In genomic region chr2:54638774-54639187, GRCh38 we compare ENCODE assay signal across 10 cellular contexts.
DNase-seq lines count a peak whose midpoint lies in the region; ATAC-seq and TF ChIP-seq lines count a peak whose summit lies in the region.
"Had no signal": no experiment of that assay in that cellular context is flagged by ENCODE, and none has a peak within 500 bp of the region (broad histone marks: within the 10 kb centered on the region; RNA-seq: fewer than 3 reads in every experiment).

No MANE protein-coding gene starts in this region.

- H3K27me3 ChIP-seq in BLaER1 (no peaks in the 10 kb centered on the region), neural cell (ENCODE audit: insufficient read depth, low read depth, low read length) (no peaks in the 10 kb centered on the region), brain microvascular endothelial cell (replicated peaks) (no peaks in the 10 kb centered on the region)

- no peak overlapping the region for H2AFZ ChIP-seq in neural cell (ENCODE audit: low read depth, low read length)

- H3K9me2 ChIP-seq in neural cell (ENCODE audit: insufficient read depth, low read length), result no peaks in the 10 kb centered on the region

- no peaks in the 10 kb centered on the region for H3F3A ChIP-seq in neural cell (ENCODE audit: insufficient read depth, low read length, poor library complexity, severe bottlenecking)

- DNase-seq in cardiac fibroblast (ENCODE audit: low read depth in 2 of 2) (peak; percentile 38 to 78), brain microvascular endothelial cell (no peak), NOMO-1 (lab: John Stamatoyannopoulos, UW; ENCODE audit: unreplicated experiment in 2 of 2) (no peak)
- DNase-seq: NCI-H1694 treated with DMSO at 0.1 percent for 48 hours had no signal

- peak; percentile 17 for TF ChIP-seq RAD21 in neural cell (conservative IDR thresholded peaks at IDR 0.05)

- peak overlapping the region in 2 of 3 donors; percentile 39 to 50 for H3K27ac Mint-ChIP-seq in IgD-negative memory B cell
- H3K27ac Mint-ChIP-seq: stimulated activated naive CD8-positive, alpha-beta T cell treated with anti-CD3 and anti-CD28 coated beads, Interleukin-15, Interleukin-2, amounts not matched to agents 100 ng/mL and 50 ng/mL, for 24 hours had no signal

- TF ChIP-seq EP300 in neural cell (conservative IDR thresholded peaks at IDR 0.05; ENCODE audit: poor library complexity, severe bottlenecking), result peak; percentile 75

- no peak overlapping the region for H3K4me3 Mint-ChIP-seq in IgD-negative memory B cell
- H3K4me3 Mint-ChIP-seq: stimulated activated naive CD8-positive, alpha-beta T cell treated with anti-CD3 and anti-CD28 coated beads, Interleukin-15, Interleukin-2, amounts not matched to agents 100 ng/mL and 50 ng/mL, for 24 hours had no signal

- H3K27ac ChIP-seq in BLaER1, result 0 out of 2 replicates have a peak overlapping the region, but pooled peaks have one; percentile 1
- H3K27ac ChIP-seq in neural cell (ENCODE audit: low read length), result peak overlapping the region; percentile 5
- no peak overlapping the region for H3K27ac ChIP-seq in brain microvascular endothelial cell

- no peak overlapping the region for H3K9ac ChIP-seq in BLaER1
- no peak overlapping the region for H3K9ac ChIP-seq in neural cell (ENCODE audit: low read length)

- H3K4me1 ChIP-seq in BLaER1, result peaks cover 54% of the 10 kb centered on the region

- no peaks in the 10 kb centered on the region for H3K9me3 Mint-ChIP-seq in IgD-negative memory B cell
- H3K9me3 Mint-ChIP-seq: stimulated activated naive CD8-positive, alpha-beta T cell treated with anti-CD3 and anti-CD28 coated beads, Interleukin-15, Interleukin-2, amounts not matched to agents 100 ng/mL and 50 ng/mL, for 24 hours had no signal

- H3K79me2 ChIP-seq in neural cell (replicated peaks; ENCODE audit: insufficient read depth, low read length), result no peaks in the 10 kb centered on the region

- H3K9me3 ChIP-seq in BLaER1, result no peaks in the 10 kb centered on the region
- no peaks in the 10 kb centered on the region for H3K9me3 ChIP-seq in neural cell (ENCODE audit: low read length)

- H4K20me1 ChIP-seq in BLaER1 (peaks cover 74% of the 10 kb centered on the region), neural cell (ENCODE audit: insufficient read depth) (peaks cover 4% of the 10 kb centered on the region)

- H3K4me1 Mint-ChIP-seq in IgD-negative memory B cell, result peaks cover 28 to 40% (median 29%) of the 10 kb centered on the region in 3 donors

- ATAC-seq in GM21723 (IDR thresholded peaks at IDR 0.05; ENCODE audit: unreplicated experiment) (no peak), HG03280 (IDR thresholded peaks at IDR 0.05; ENCODE audit: unreplicated experiment) (no peak)

- H3K36me3 ChIP-seq in BLaER1, result peaks cover 88% of the 10 kb centered on the region
- peaks cover 10% of the 10 kb centered on the region for H3K36me3 ChIP-seq in neural cell (ENCODE audit: insufficient read depth, low read length)
- H3K36me3 ChIP-seq in brain microvascular endothelial cell (replicated peaks), result peaks cover 75% of the 10 kb centered on the region

- H3K36me3 Mint-ChIP-seq in IgD-negative memory B cell, result peaks cover 12% of the 10 kb centered on the region

- in situ Hi-C loops in brain microvascular endothelial cell (cut with HindIII; ENCODE audit: low pct_ligation_motif_present, low sequenced_read_pairs), result no loop called here

- H3K4me3 ChIP-seq in BLaER1, result no peak overlapping the region
- H3K4me3 ChIP-seq in cardiac fibroblast (replicated peaks in 1 of 2; ENCODE audit: low read depth in 2 of 2, low read length in 2 of 2), result no peak overlapping the region
- H3K4me3 ChIP-seq in neural cell (ENCODE audit: low read length), result no peak overlapping the region
- no peak overlapping the region for H3K4me3 ChIP-seq in brain microvascular endothelial cell (ENCODE audit: low read depth, low read length)

- TF ChIP-seq CTCF in cardiac fibroblast (IDR thresholded peaks at IDR 0.05; ENCODE audit: low read depth, low read length) (no peak), neural cell (IDR thresholded peaks at IDR 0.05; ENCODE audit: poor library complexity, severe bottlenecking) (no peak), brain microvascular endothelial cell (IDR thresholded peaks at IDR 0.05; ENCODE audit: low read depth, low read length, missing control alignments) (no peak)

- H3K4me2 ChIP-seq in BLaER1 (no peak overlapping the region), neural cell (ENCODE audit: low read length) (no peak overlapping the region)

- H3K27me3 Mint-ChIP-seq in IgD-negative memory B cell, result no peaks in the 10 kb centered on the region
- H3K27me3 Mint-ChIP-seq: stimulated activated naive CD8-positive, alpha-beta T cell treated with anti-CD3 and anti-CD28 coated beads, Interleukin-15, Interleukin-2, amounts not matched to agents 100 ng/mL and 50 ng/mL, for 24 hours had no signal

TF ChIP-seq in neural cell, 6 proteins besides CTCF, POLR2A, EP300 and RAD21:
- no peak for TF ChIP-seq MXI1 (conservative IDR thresholded peaks at IDR 0.05; ENCODE audit: poor library complexity, severe bottlenecking)
- no peak for TF ChIP-seq TAF1 (IDR thresholded peaks at IDR 0.05; ENCODE audit: low read depth)
- peak; percentile 12 for TF ChIP-seq POLR2AphosphoS5 (IDR thresholded peaks at IDR 0.05)
- TF ChIP-seq SMC3 (conservative IDR thresholded peaks at IDR 0.05; ENCODE audit: poor library complexity), result peak; percentile 38
- no peak for TF ChIP-seq REST (IDR thresholded peaks at IDR 0.05; ENCODE audit: borderline replicate concordance)

Comparison
In these comparisons a context has a peak if more than half of its experiments do, and no peak if none do; other contexts are left out.
1. DNase-seq: peak in cardiac fibroblast (2 of 2); none in brain microvascular endothelial cell (single experiment) and NOMO-1 (0 of 2).